Comparison of ENCODE assay signal across 1 cellular context in the genomic region with DNA sequence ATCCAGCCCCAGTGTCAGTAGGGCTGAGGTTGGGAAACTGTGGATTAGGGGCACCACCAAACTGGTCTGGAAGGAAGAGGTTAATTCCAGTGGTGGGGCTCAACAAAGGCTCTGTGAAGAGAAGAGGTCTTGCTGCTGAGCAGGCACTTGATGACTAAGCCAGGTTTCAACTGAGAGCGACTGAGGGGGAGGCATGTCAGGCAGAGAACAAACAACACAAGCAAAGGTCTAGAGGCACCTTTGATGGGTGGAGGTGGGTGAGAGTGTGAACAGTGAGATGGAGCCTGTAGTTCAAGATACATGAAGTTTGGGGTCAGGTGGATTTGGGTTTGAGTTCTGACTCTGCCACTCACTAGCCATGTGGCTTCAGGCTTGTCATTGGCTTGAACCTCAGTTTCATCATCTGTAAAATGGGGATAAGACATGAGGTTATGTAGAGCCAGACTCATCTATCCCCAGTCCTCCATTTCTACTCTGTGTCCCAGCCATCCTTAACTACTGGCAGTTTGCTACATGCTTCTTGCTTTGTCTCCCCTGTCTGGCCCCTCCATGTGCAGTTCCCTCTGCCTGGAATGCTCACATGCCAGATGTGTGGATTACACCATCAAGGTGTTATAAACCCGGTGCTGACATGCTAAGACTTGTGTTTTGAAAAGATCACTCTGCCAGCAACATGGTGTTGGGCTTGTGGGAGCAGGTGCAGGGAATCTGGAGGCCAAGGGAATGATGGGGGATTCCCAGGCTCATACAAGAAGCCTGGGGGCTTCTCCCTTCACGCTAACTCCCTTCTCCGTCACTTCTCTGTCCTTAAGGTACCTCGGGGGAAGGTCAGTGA.
TF ChIP-seq lines count a peak whose summit lies in the region.

No MANE protein-coding gene starts in this region.

TF ChIP-seq in H1, 55 proteins besides CTCF, POLR2A, EP300 and RAD21:
- TF ChIP-seq SP2 (IDR thresholded peaks at IDR 0.05; ENCODE audit: low read length) (no peak), POU5F1 (IDR thresholded peaks at IDR 0.05; ENCODE audit: low read depth, low read length) (no peak)
